33 cellular contexts compared by ENCODE assay signal in genomic region chr5:109003928-109004327, GRCh38.
A peak's percentile ranks its signal among the peaks of the same experiment; 100 is the strongest.
DNase-seq lines count a peak whose midpoint lies in the region; ATAC-seq, FAIRE-seq and TF ChIP-seq lines count a peak whose summit lies in the region.
"Had no signal": no experiment of that assay in that cellular context is flagged by ENCODE, and none has a peak within 500 bp of the region (broad histone marks: within the 10 kb centered on the region; RNA-seq: fewer than 3 reads in every experiment).

No MANE protein-coding gene starts in this region.

- H3K4me1 ChIP-seq in GM12878 (ENCODE audit: control insufficient read depth, insufficient read depth, low read length) = no peaks in the 10 kb centered on the region
- H3K4me1 ChIP-seq: BE2C, gastrocnemius medialis, HAP-1, prostate gland, sigmoid colon had no signal

- intact Hi-C loops in GM12878 (cut with micrococcal nuclease; ENCODE audit: unreplicated experiment) = no loop called here

- no peak for TF ChIP-seq EP300 in GM12878 (IDR thresholded peaks at IDR 0.05; ENCODE audit: borderline replicate concordance in 1 of 2, control insufficient read depth in 1 of 2, low read depth in 2 of 2, low read length in 2 of 2)

- H3K36me3 ChIP-seq in GM12878 (ENCODE audit: control insufficient read depth in 2 of 2, insufficient read depth in 2 of 2, low read length in 1 of 2) = no peaks in the 10 kb centered on the region
- H3K36me3 ChIP-seq: BE2C, gastrocnemius medialis, HAP-1, prostate gland, sigmoid colon had no signal

- H4K20me1 ChIP-seq in GM12878 (ENCODE audit: control insufficient read depth, insufficient read depth) = no peaks in the 10 kb centered on the region

- in situ Hi-C loops in GM12878 (cut with MboI) = no loop called here

- BruUV-seq in GM12878 (replicated peaks; lab: Mats Ljungman, UMichigan) = no TSS peak

- no peak for FAIRE-seq in GM12878 (lab: Jason Lieb, UNC)
- FAIRE-seq: K562 had no signal

- H3K4me2 ChIP-seq in GM12878 (ENCODE audit: control insufficient read depth, insufficient read depth) = no peak overlapping the region

- no peak overlapping the region for H3K27ac ChIP-seq in GM12878 (ENCODE audit: control insufficient read depth, insufficient read depth)
- H3K27ac ChIP-seq: gastrocnemius medialis, prostate gland, RWPE1, sigmoid colon had no signal

- no peak overlapping the region for H3K9ac ChIP-seq in GM12878 (ENCODE audit: control insufficient read depth, insufficient read depth, low read length)

- no peaks in the 10 kb centered on the region for H3K27me3 ChIP-seq in GM12878 (replicated peaks in 1 of 2; ENCODE audit: control insufficient read depth in 2 of 2, insufficient read depth in 2 of 2, low read length in 1 of 2)
- H3K27me3 ChIP-seq: BE2C, gastrocnemius medialis, sigmoid colon had no signal

- peak; percentile 73 for ATAC-seq in GM18867 (IDR thresholded peaks at IDR 0.05; ENCODE audit: unreplicated experiment)
- peak; percentile 45 for ATAC-seq in HG02610 (IDR thresholded peaks at IDR 0.05; ENCODE audit: unreplicated experiment)
- ATAC-seq in HG03159 (IDR thresholded peaks at IDR 0.05; ENCODE audit: unreplicated experiment) = peak; percentile 78
- peak; percentile 96 for ATAC-seq in GM12878
- ATAC-seq: CD8-positive, alpha-beta T cell; gastrocnemius medialis; K562; left cardiac atrium; naive thymus-derived CD8-positive, alpha-beta T cell; stimulated activated effector memory CD8-positive, alpha-beta T cell treated with anti-CD3 and anti-CD28 coated beads, Interleukin-12 subunit alpha, Interleukin-12 subunit beta, amount 100 ng/mL, for 72 hours; T-cell; WTC11 had no signal

- no peak overlapping the region for H3K4me3 ChIP-seq in GM12878
- H3K4me3 ChIP-seq: gastrocnemius medialis, HAP-1, K562, lung, prostate gland, sigmoid colon had no signal

- DNase-seq in GM12878 (ENCODE audit: low read depth, low spot score) (no peak), NCI-H1930 (lab: John Stamatoyannopoulos, UW) (no peak), SKM-1 treated with dmso at 0.1 percent for 144 hours (lab: John Stamatoyannopoulos, UW; ENCODE audit: unreplicated experiment) (no peak), kidney tubule cell (ENCODE audit: low spot score) (no peak)
- no peak for DNase-seq in activated CD4-positive, alpha-beta T cell treated with anti-CD3 and anti-CD28 coated beads for 48 hours
- DNase-seq: activated CD4-positive, alpha-beta T cell treated with anti-CD3 and anti-CD28 coated beads, Interleukin-2, amount 50 U/mL, for 1 hour; activated effector memory CD4-positive, alpha-beta T cell treated with anti-CD3 and anti-CD28 coated beads, Interleukin-2, amount 50 U/mL, for 16 hours; activated naive CD8-positive, alpha-beta T cell treated with anti-CD3 and anti-CD28 coated beads for 36 hours; activated T-cell treated with anti-CD3 and anti-CD28 coated beads, Interleukin-2, amount 50 U/mL, for 1 hour; aorta; BE2C; CD8-positive, alpha-beta T cell; gastrocnemius medialis; left cardiac atrium; naive thymus-derived CD8-positive, alpha-beta T cell; NCI-H1092 treated with DMSO at 0.1 percent for 48 hours; NCI-H187 treated with DMSO at 0.1 percent for 48 hours; NCI-H524; OCI-M1; sigmoid colon; substantia nigra; T-cell; trophoblast cell had no signal

- TF ChIP-seq POLR2A in GM12878 (IDR thresholded peaks at IDR 0.05; ENCODE audit: low read depth, low read length) = no peak

- RAD21 ChIA-PET in GM12878 (lab: Charles Lee; ENCODE audit: unreplicated experiment) = no interaction called here

- SMC1A ChIA-PET in GM12878 (lab: Charles Lee; ENCODE audit: uncharacterized antibody, unreplicated experiment) = no interaction called here

- no peak for TF ChIP-seq CTCF in GM12878 (IDR thresholded peaks at IDR 0.05 in 2 of 3, conservative IDR thresholded peaks at IDR 0.05 in 1 of 3; ENCODE audit: control insufficient read depth in 2 of 3, extremely low read depth in 1 of 3, insufficient read depth in 1 of 3, low read depth in 3 of 3, low read length in 3 of 3)

- TF ChIP-seq RAD21 in GM12878 (IDR thresholded peaks at IDR 0.05; ENCODE audit: insufficient read depth, low read depth, low read length) = no peak

- POLR2A ChIA-PET in GM12878 (lab: Charles Lee) = no interaction called here

- WGBS in GM12878 (ENCODE audit: insufficient coverage, insufficient replicate concordance, low lambda C conversion rate, missing lambda C conversion rate) = 86% methylated on average over 4 of the region's 4 CpGs

- no peaks in the 10 kb centered on the region for H3K79me2 ChIP-seq in GM12878 (ENCODE audit: control insufficient read depth, insufficient read depth, low read length)

- no peak overlapping the region for H2AFZ ChIP-seq in GM12878 (ENCODE audit: control insufficient read depth, low read depth, low read length)

- no peaks in the 10 kb centered on the region for H3K9me3 ChIP-seq in GM12878 (replicated peaks; ENCODE audit: control insufficient read depth, insufficient read depth, low read length)
- H3K9me3 ChIP-seq: BE2C, gastrocnemius medialis, HAP-1, prostate gland, sigmoid colon had no signal

- CTCF ChIA-PET in GM12878 (lab: Yijun Ruan, JAX) = no interaction called here

TF ChIP-seq in GM12878, 131 proteins besides CTCF, POLR2A, EP300 and RAD21:
- TF ChIP-seq ATF2 (IDR thresholded peaks at IDR 0.05; ENCODE audit: low read length) (0 out of 2 replicates have a peak, but pooled peaks have one; percentile 11), IRF3 (IDR thresholded peaks at IDR 0.05) (no peak), CBFB (IDR thresholded peaks at IDR 0.05; ENCODE audit: low read depth) (no peak), REST (IDR thresholded peaks at IDR 0.05; ENCODE audit: low read depth, low read length) (no peak), SREBF1 (IDR thresholded peaks at IDR 0.05; ENCODE audit: low read length) (no peak), MEF2A (IDR thresholded peaks at IDR 0.05; ENCODE audit: insufficient read depth, low read depth, low read length) (no peak), PKNOX1 (IDR thresholded peaks at IDR 0.05) (peak; percentile 47), LARP7 (IDR thresholded peaks at IDR 0.05) (no peak), MTA2 (IDR thresholded peaks at IDR 0.05; ENCODE audit: low read depth) (no peak), NFXL1 (IDR thresholded peaks at IDR 0.05; ENCODE audit: borderline replicate concordance) (no peak), SP1 (IDR thresholded peaks at IDR 0.05; ENCODE audit: low read depth, low read length) (no peak), ZNF217 (IDR thresholded peaks at IDR 0.05) (no peak), SPI1 (IDR thresholded peaks at IDR 0.05; ENCODE audit: borderline replicate concordance, insufficient read depth, low read depth, low read length) (peak; percentile 79; the same call in 1 of the 2 replicates), NR2C1 (IDR thresholded peaks at IDR 0.05) (no peak)
TF ChIP-seq in GM12878: peak in this region for 3.

Comparison
In these comparisons a context has a peak if more than half of its experiments do, and no peak if none do; other contexts are left out.
1. ATAC-seq: peak in every context shown above with its lines; median percentile 96 in GM12878; 78 in HG03159; 73 in GM18867; 45 in HG02610.